ENCODE assay signal across 1 cellular context in genomic region chr3:23601020-23601822, GRCh38.
TF ChIP-seq lines count a peak whose summit lies in the region.

No MANE protein-coding gene starts in this region.

TF ChIP-seq in GM23338, 12 proteins besides CTCF, POLR2A, EP300 and RAD21 (continued from another document):
- TF ChIP-seq, protein P1, sequence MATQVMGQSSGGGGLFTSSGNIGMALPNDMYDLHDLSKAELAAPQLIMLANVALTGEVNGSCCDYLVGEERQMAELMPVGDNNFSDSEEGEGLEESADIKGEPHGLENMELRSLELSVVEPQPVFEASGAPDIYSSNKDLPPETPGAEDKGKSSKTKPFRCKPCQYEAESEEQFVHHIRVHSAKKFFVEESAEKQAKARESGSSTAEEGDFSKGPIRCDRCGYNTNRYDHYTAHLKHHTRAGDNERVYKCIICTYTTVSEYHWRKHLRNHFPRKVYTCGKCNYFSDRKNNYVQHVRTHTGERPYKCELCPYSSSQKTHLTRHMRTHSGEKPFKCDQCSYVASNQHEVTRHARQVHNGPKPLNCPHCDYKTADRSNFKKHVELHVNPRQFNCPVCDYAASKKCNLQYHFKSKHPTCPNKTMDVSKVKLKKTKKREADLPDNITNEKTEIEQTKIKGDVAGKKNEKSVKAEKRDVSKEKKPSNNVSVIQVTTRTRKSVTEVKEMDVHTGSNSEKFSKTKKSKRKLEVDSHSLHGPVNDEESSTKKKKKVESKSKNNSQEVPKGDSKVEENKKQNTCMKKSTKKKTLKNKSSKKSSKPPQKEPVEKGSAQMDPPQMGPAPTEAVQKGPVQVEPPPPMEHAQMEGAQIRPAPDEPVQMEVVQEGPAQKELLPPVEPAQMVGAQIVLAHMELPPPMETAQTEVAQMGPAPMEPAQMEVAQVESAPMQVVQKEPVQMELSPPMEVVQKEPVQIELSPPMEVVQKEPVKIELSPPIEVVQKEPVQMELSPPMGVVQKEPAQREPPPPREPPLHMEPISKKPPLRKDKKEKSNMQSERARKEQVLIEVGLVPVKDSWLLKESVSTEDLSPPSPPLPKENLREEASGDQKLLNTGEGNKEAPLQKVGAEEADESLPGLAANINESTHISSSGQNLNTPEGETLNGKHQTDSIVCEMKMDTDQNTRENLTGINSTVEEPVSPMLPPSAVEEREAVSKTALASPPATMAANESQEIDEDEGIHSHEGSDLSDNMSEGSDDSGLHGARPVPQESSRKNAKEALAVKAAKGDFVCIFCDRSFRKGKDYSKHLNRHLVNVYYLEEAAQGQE (IDR thresholded peaks at IDR 0.05; ENCODE audit: unreplicated experiment), result no peak
- TF ChIP-seq ZNF331 (CRISPR knock-in tag; IDR thresholded peaks at IDR 0.05; ENCODE audit: low read depth) (no peak), NANOG (IDR thresholded peaks at IDR 0.05; ENCODE audit: borderline replicate concordance) (no peak), STAT1 (IDR thresholded peaks at IDR 0.05; ENCODE audit: unreplicated experiment) (no peak), ZNF114 (CRISPR knock-in tag; IDR thresholded peaks at IDR 0.05) (no peak), POLR2AphosphoS5 (IDR thresholded peaks at IDR 0.05; ENCODE audit: low read depth) (no peak), JUNB (IDR thresholded peaks at IDR 0.05; ENCODE audit: unreplicated experiment) (no peak), EZH2 (IDR thresholded peaks at IDR 0.05; ENCODE audit: low read depth, unreplicated experiment) (no peak)
- TF ChIP-seq, protein P2, sequence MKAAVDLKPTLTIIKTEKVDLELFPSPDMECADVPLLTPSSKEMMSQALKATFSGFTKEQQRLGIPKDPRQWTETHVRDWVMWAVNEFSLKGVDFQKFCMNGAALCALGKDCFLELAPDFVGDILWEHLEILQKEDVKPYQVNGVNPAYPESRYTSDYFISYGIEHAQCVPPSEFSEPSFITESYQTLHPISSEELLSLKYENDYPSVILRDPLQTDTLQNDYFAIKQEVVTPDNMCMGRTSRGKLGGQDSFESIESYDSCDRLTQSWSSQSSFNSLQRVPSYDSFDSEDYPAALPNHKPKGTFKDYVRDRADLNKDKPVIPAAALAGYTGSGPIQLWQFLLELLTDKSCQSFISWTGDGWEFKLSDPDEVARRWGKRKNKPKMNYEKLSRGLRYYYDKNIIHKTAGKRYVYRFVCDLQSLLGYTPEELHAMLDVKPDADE (IDR thresholded peaks at IDR 0.05), result no peak
TF ChIP-seq in GM23338: peak in this region for 0.
